ENCODE assay signal across 29 cellular contexts in the genomic region with DNA sequence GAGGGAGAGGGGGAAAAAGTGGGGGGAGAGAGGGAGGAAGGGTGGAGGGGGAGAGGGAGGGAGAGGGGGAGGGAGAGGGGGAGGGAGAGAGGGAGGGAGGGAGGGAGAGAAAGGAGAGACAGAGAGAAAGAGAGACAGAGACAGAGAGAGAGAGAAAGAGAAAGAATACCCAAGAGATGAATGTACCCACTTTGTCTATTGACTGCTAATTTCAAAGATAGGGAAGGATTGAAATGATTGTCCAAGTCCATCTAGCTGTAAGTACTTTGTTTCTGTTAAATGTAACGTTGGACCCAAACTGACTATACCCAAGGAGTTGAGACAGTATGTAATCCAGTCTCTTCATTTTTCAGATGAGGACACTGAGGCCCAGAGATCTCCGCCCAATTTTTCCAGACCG.
"Had no signal": no experiment of that assay in that cellular context is flagged by ENCODE, and none has a peak within 500 bp of the region (broad histone marks: within the 10 kb centered on the region; RNA-seq: fewer than 3 reads in every experiment).

No MANE protein-coding gene starts in this region.

- H3K27ac ChIP-seq: stomach, suprapubic skin, testis, thoracic aorta, thyroid gland, tibial artery, tibial nerve, transverse colon, upper lobe of left lung, upper lobe of right lung, uterus, vagina had no signal

- H3K4me3 ChIP-seq: stomach, suprapubic skin, testis, thoracic aorta, thyroid gland, tibial artery, tibial nerve, transverse colon, upper lobe of left lung, upper lobe of right lung, uterus, vagina had no signal

- H3K4me1 Mint-ChIP-seq: stimulated activated effector memory CD8-positive, alpha-beta T cell treated with anti-CD3 and anti-CD28 coated beads, Interleukin-12 subunit alpha, Interleukin-12 subunit beta, amount 100 ng/mL, for 72 hours; stimulated activated memory B cell treated with anti-CD40 and anti-IgM and Interleukin-4, amounts not matched to agents 10 μg/mL and 1 μg/mL and 100 μg/mL, for 72 hours; stimulated activated naive B cell treated with anti-CD40 and anti-IgM and Interleukin-4, amounts not matched to agents 10 μg/mL and 1 μg/mL and 100 μg/mL, for 72 hours; stimulated activated naive CD8-positive, alpha-beta T cell treated with anti-CD3 and anti-CD28 coated beads, Interleukin-15, amount 100 ng/mL, for 72 hours had no signal

- H3K27me3 Mint-ChIP-seq: stimulated activated memory B cell treated with anti-CD40 and anti-IgM and Interleukin-4, amounts not matched to agents 10 μg/mL and 1 μg/mL and 100 μg/mL, for 72 hours; stimulated activated naive B cell treated with anti-CD40 and anti-IgM and Interleukin-4, amounts not matched to agents 10 μg/mL and 1 μg/mL and 100 μg/mL, for 72 hours; stimulated activated naive CD8-positive, alpha-beta T cell treated with anti-CD3 and anti-CD28 coated beads, Interleukin-15, amount 100 ng/mL, for 72 hours; stimulated activated naive CD8-positive, alpha-beta T cell treated with anti-CD3 and anti-CD28 coated beads, Interleukin-15, Interleukin-2, amounts not matched to agents 100 ng/mL and 50 ng/mL, for 24 hours had no signal

- H3K36me3 Mint-ChIP-seq: stimulated activated effector memory CD8-positive, alpha-beta T cell treated with anti-CD3 and anti-CD28 coated beads, Interleukin-12 subunit alpha, Interleukin-12 subunit beta, amount 100 ng/mL, for 72 hours; stimulated activated memory B cell treated with anti-CD40 and anti-IgM and Interleukin-4, amounts not matched to agents 10 μg/mL and 1 μg/mL and 100 μg/mL, for 72 hours; stimulated activated naive B cell treated with anti-CD40 and anti-IgM and Interleukin-4, amounts not matched to agents 10 μg/mL and 1 μg/mL and 100 μg/mL, for 72 hours; type B pancreatic cell had no signal

- H3K9me3 ChIP-seq: stomach, suprapubic skin, testis, thoracic aorta, thyroid gland, tibial artery, tibial nerve, transverse colon, upper lobe of left lung, upper lobe of right lung, uterus, vagina had no signal

- H3K9me3 Mint-ChIP-seq: type B pancreatic cell had no signal

- H3K27me3 ChIP-seq: stomach, suprapubic skin, testis, thyroid gland, tibial artery, tibial nerve, transverse colon, upper lobe of left lung, upper lobe of right lung, uterus, vagina had no signal

- H3K4me3 Mint-ChIP-seq: stimulated activated effector memory CD8-positive, alpha-beta T cell treated with anti-CD3 and anti-CD28 coated beads, Interleukin-12 subunit alpha, Interleukin-12 subunit beta, amount 100 ng/mL, for 72 hours; stimulated activated memory B cell treated with anti-CD40 and anti-IgM and Interleukin-4, amounts not matched to agents 10 μg/mL and 1 μg/mL and 100 μg/mL, for 72 hours; stimulated activated naive B cell treated with anti-CD40 and anti-IgM and Interleukin-4, amounts not matched to agents 10 μg/mL and 1 μg/mL and 100 μg/mL, for 72 hours; stimulated activated naive CD8-positive, alpha-beta T cell treated with anti-CD3 and anti-CD28 coated beads, Interleukin-15, amount 100 ng/mL, for 72 hours; stimulated activated naive CD8-positive, alpha-beta T cell treated with anti-CD3 and anti-CD28 coated beads, Interleukin-15, Interleukin-2, amounts not matched to agents 100 ng/mL and 50 ng/mL, for 24 hours; type B pancreatic cell had no signal

- ATAC-seq: stimulated activated effector memory CD8-positive, alpha-beta T cell treated with anti-CD3 and anti-CD28 coated beads, Interleukin-12 subunit alpha, Interleukin-12 subunit beta, amount 100 ng/mL, for 72 hours; stimulated activated memory B cell treated with anti-CD40 and anti-IgM and Interleukin-4, amounts not matched to agents 10 μg/mL and 1 μg/mL and 100 μg/mL, for 72 hours; stimulated activated naive B cell treated with anti-CD40 and anti-IgM and Interleukin-4, amounts not matched to agents 10 μg/mL and 1 μg/mL and 100 μg/mL, for 72 hours; stimulated activated naive CD8-positive, alpha-beta T cell treated with anti-CD3 and anti-CD28 coated beads, Interleukin-15, amount 100 ng/mL, for 72 hours; stimulated activated naive CD8-positive, alpha-beta T cell treated with anti-CD3 and anti-CD28 coated beads, Interleukin-15, Interleukin-2, amounts not matched to agents 100 U/mL and 50 U/mL, for 24 hours; upper lobe of right lung had no signal

- FAIRE-seq: urothelium cell line had no signal

- H3K36me3 ChIP-seq: stomach, suprapubic skin, thoracic aorta, thyroid gland, tibial artery, tibial nerve, transverse colon, upper lobe of left lung, upper lobe of right lung, uterus, vagina had no signal

- DNase-seq: stimulated activated CD4-positive, alpha-beta T cell treated with anti-CD3 and anti-CD28 coated beads, Interleukin-2, amount 100 ng/mL, for 48 hours; stimulated activated CD4-positive, alpha-beta T cell treated with anti-CD3 and anti-CD28 coated beads, Interleukin-4, amount 100 ng/mL, for 1 hour; stimulated activated CD4-positive, alpha-beta T cell treated with anti-CD3 and anti-CD28 coated beads, Interleukin-4, amount 100 ng/mL, for 24 hours; stimulated activated CD4-positive, alpha-beta T cell treated with anti-CD3 and anti-CD28 coated beads, Interleukin-4, amount 100 ng/mL, for 4 hours; stimulated activated CD8-positive, alpha-beta memory T cell treated with anti-CD3 and anti-CD28 coated beads, Interleukin-4, amount 100 ng/mL, for 48 hours; stimulated activated naive B cell treated with anti-CD40 and anti-IgM and Interleukin-4, amounts not matched to agents 10 μg/mL and 1 μg/mL and 100 μg/mL, for 72 hours; stimulated activated naive CD4-positive, alpha-beta T cell; stimulated activated naive CD4-positive, alpha-beta T cell treated with Interleukin-2 at 50 U/mL for 16 hours; stimulated activated naive CD8-positive, alpha-beta T cell treated with anti-CD3 and anti-CD28 coated beads, Interleukin-15, amount 100 ng/mL, for 72 hours; stimulated activated naive CD8-positive, alpha-beta T cell treated with anti-CD3 and anti-CD28 coated beads, Interleukin-15, Interleukin-2, amounts not matched to agents 100 U/mL and 50 U/mL, for 24 hours; stomach; substantia nigra; testis; thyroid gland; tibial artery; transverse colon; trophoblast cell; upper lobe of left lung; upper lobe of right lung; uterus had no signal

- H3K4me1 ChIP-seq: stomach, suprapubic skin, testis, thyroid gland, tibial artery, tibial nerve, transverse colon, upper lobe of left lung, upper lobe of right lung, uterus, vagina had no signal

- H3K27ac Mint-ChIP-seq: stimulated activated effector memory CD8-positive, alpha-beta T cell treated with anti-CD3 and anti-CD28 coated beads, Interleukin-12 subunit alpha, Interleukin-12 subunit beta, amount 100 ng/mL, for 72 hours; stimulated activated memory B cell treated with anti-CD40 and anti-IgM and Interleukin-4, amounts not matched to agents 10 μg/mL and 1 μg/mL and 100 μg/mL, for 72 hours; stimulated activated naive B cell treated with anti-CD40 and anti-IgM and Interleukin-4, amounts not matched to agents 10 μg/mL and 1 μg/mL and 100 μg/mL, for 72 hours; stimulated activated naive CD8-positive, alpha-beta T cell treated with anti-CD3 and anti-CD28 coated beads, Interleukin-15, amount 100 ng/mL, for 72 hours; stimulated activated naive CD8-positive, alpha-beta T cell treated with anti-CD3 and anti-CD28 coated beads, Interleukin-15, Interleukin-2, amounts not matched to agents 100 ng/mL and 50 ng/mL, for 24 hours; type B pancreatic cell had no signal
